8 cellular contexts compared by ENCODE assay signal in genomic region chr15:63157891-63158431, GRCh38. TPM values are rescaled to one million over a fixed set of nuclear protein-coding genes. Genes with fewer than 3 reads are reported as not detected.
A peak's percentile ranks its signal among the peaks of the same experiment; 100 is the strongest.
DNase-seq lines count a peak whose midpoint lies in the region; ATAC-seq and TF ChIP-seq lines count a peak whose summit lies in the region.

No MANE protein-coding gene starts in this region.

- DNase-seq in NCI-H146 (lab: John Stamatoyannopoulos, UW): peak; percentile 30
- DNase-seq in NCI-H146 treated with DMSO at 0.1 percent for 48 hours (lab: John Stamatoyannopoulos, UW; ENCODE audit: unreplicated experiment): no peak
- peak; percentile 41 to 44 for DNase-seq in activated T-cell treated with anti-CD3 and anti-CD28 coated beads, Interleukin-2, amount 50 U/mL, for 72 hours
- peak in 1 of 2 donors; percentile 34 for DNase-seq in foreskin keratinocyte
- DNase-seq in NCI-H1048 (lab: John Stamatoyannopoulos, UW): no peak

- H3K9me2 ChIP-seq in Loucy (replicated peaks; ENCODE audit: low read depth, low read length): no peaks in the 10 kb centered on the region
- no peaks in the 10 kb centered on the region for H3K9me2 ChIP-seq in neural cell (ENCODE audit: insufficient read depth, low read length)

- H3K27me3 Mint-ChIP-seq in activated T-cell treated with anti-CD3 and anti-CD28 coated beads, Interleukin-2, amount 50 U/mL, for 72 hours (ENCODE audit: low read depth): no peaks in the 10 kb centered on the region

- peak overlapping the region; percentile 66 for H3K27ac ChIP-seq in foreskin keratinocyte
- H3K27ac ChIP-seq in neural cell (ENCODE audit: low read length): peak overlapping the region; percentile 79

- H3K9me3 Mint-ChIP-seq in activated T-cell treated with anti-CD3 and anti-CD28 coated beads, Interleukin-2, amount 50 U/mL, for 72 hours: no peaks in the 10 kb centered on the region

- H3K36me3 ChIP-seq in Loucy (ENCODE audit: insufficient read depth, low read length) (peaks cover 2% of the 10 kb centered on the region), neural cell (ENCODE audit: insufficient read depth, low read length) (no peaks in the 10 kb centered on the region)

- peak overlapping the region; percentile 97 for H3K9ac ChIP-seq in Loucy (ENCODE audit: low read depth, low read length, poor library complexity, severe bottlenecking)
- peak overlapping the region; percentile 80 for H3K9ac ChIP-seq in neural cell (ENCODE audit: low read length)

- H3K4me3 Mint-ChIP-seq in activated T-cell treated with anti-CD3 and anti-CD28 coated beads, Interleukin-2, amount 50 U/mL, for 72 hours: peak overlapping the region; percentile 92 to 95

- peak overlapping the region; percentile 98 for H3K27ac Mint-ChIP-seq in activated T-cell treated with anti-CD3 and anti-CD28 coated beads, Interleukin-2, amount 50 U/mL, for 72 hours

- peaks cover 24% of the 10 kb centered on the region for H3K79me2 ChIP-seq in Loucy (ENCODE audit: insufficient read depth, low read length)
- H3K79me2 ChIP-seq in neural cell (replicated peaks; ENCODE audit: insufficient read depth, low read length): peaks cover 33% of the 10 kb centered on the region

- peaks cover 9% of the 10 kb centered on the region for H4K20me1 ChIP-seq in Loucy (ENCODE audit: insufficient read depth, low read length, poor library complexity, severe bottlenecking)
- no peaks in the 10 kb centered on the region for H4K20me1 ChIP-seq in neural cell (ENCODE audit: insufficient read depth)

- H3K4me3 ChIP-seq in Loucy (ENCODE audit: low read length, poor library complexity, severe bottlenecking) (peak overlapping the region; percentile 89), neural cell (ENCODE audit: low read length) (peak overlapping the region; percentile 99)

- peaks cover 11% of the 10 kb centered on the region for H3K4me1 Mint-ChIP-seq in activated T-cell treated with anti-CD3 and anti-CD28 coated beads, Interleukin-2, amount 50 U/mL, for 72 hours (ENCODE audit: low read depth)

- H3K4me1 ChIP-seq in Loucy (ENCODE audit: insufficient read depth, low read length, poor library complexity, severe bottlenecking): peaks cover 16% of the 10 kb centered on the region
- peaks cover 11% of the 10 kb centered on the region for H3K4me1 ChIP-seq in foreskin keratinocyte

- TF ChIP-seq CTCF in Loucy (conservative IDR thresholded peaks at IDR 0.05; ENCODE audit: low read length) (no peak), foreskin keratinocyte (conservative IDR thresholded peaks at IDR 0.05) (peak; percentile 16), neural cell (IDR thresholded peaks at IDR 0.05; ENCODE audit: poor library complexity, severe bottlenecking) (no peak)

- peaks cover 6% of the 10 kb centered on the region for H3K27me3 ChIP-seq in Loucy (ENCODE audit: insufficient read depth, low read length, poor library complexity, severe bottlenecking)
- H3K27me3 ChIP-seq in foreskin keratinocyte: no peaks in the 10 kb centered on the region
- H3K27me3 ChIP-seq in neural cell (ENCODE audit: insufficient read depth, low read depth, low read length): no peaks in the 10 kb centered on the region

- H2AFZ ChIP-seq in Loucy (ENCODE audit: low read length) (peak overlapping the region; percentile 61), neural cell (ENCODE audit: low read depth, low read length) (peak overlapping the region; percentile 56)

- H3K36me3 Mint-ChIP-seq in activated T-cell treated with anti-CD3 and anti-CD28 coated beads, Interleukin-2, amount 50 U/mL, for 72 hours (ENCODE audit: insufficient read depth in 2 of 2): peaks cover 9 to 22% of the 10 kb centered on the region in 2 donors

- no peak for TF ChIP-seq EP300 in neural cell (conservative IDR thresholded peaks at IDR 0.05; ENCODE audit: poor library complexity, severe bottlenecking)

- H3K4me2 ChIP-seq in Loucy (ENCODE audit: low read depth, low read length, poor library complexity, severe bottlenecking) (peak overlapping the region; percentile 70), neural cell (ENCODE audit: low read length) (peak overlapping the region; percentile 65)

- TF ChIP-seq RAD21 in neural cell (conservative IDR thresholded peaks at IDR 0.05): no peak

- H3F3A ChIP-seq in Loucy (ENCODE audit: low read depth) (no peaks in the 10 kb centered on the region), neural cell (ENCODE audit: insufficient read depth, low read length, poor library complexity, severe bottlenecking) (peaks cover 4% of the 10 kb centered on the region)

- no peaks in the 10 kb centered on the region for H3K9me3 ChIP-seq in Loucy (ENCODE audit: insufficient read depth, low read depth, low read length)
- no peaks in the 10 kb centered on the region for H3K9me3 ChIP-seq in neural cell (ENCODE audit: low read length)

- peak; percentile 18 for ATAC-seq in GM21528 (IDR thresholded peaks at IDR 0.05; ENCODE audit: low FRiP score, unreplicated experiment)
- ATAC-seq in activated T-cell treated with anti-CD3 and anti-CD28 coated beads, Interleukin-2, amount 50 U/mL, for 72 hours (replicated peaks in 1 of 2): peak; percentile 30 to 40
- ATAC-seq in foreskin keratinocyte: peak; percentile 41

TF ChIP-seq in neural cell, 6 proteins besides CTCF, POLR2A, EP300 and RAD21:
- TF ChIP-seq, protein P1, sequence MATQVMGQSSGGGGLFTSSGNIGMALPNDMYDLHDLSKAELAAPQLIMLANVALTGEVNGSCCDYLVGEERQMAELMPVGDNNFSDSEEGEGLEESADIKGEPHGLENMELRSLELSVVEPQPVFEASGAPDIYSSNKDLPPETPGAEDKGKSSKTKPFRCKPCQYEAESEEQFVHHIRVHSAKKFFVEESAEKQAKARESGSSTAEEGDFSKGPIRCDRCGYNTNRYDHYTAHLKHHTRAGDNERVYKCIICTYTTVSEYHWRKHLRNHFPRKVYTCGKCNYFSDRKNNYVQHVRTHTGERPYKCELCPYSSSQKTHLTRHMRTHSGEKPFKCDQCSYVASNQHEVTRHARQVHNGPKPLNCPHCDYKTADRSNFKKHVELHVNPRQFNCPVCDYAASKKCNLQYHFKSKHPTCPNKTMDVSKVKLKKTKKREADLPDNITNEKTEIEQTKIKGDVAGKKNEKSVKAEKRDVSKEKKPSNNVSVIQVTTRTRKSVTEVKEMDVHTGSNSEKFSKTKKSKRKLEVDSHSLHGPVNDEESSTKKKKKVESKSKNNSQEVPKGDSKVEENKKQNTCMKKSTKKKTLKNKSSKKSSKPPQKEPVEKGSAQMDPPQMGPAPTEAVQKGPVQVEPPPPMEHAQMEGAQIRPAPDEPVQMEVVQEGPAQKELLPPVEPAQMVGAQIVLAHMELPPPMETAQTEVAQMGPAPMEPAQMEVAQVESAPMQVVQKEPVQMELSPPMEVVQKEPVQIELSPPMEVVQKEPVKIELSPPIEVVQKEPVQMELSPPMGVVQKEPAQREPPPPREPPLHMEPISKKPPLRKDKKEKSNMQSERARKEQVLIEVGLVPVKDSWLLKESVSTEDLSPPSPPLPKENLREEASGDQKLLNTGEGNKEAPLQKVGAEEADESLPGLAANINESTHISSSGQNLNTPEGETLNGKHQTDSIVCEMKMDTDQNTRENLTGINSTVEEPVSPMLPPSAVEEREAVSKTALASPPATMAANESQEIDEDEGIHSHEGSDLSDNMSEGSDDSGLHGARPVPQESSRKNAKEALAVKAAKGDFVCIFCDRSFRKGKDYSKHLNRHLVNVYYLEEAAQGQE (IDR thresholded peaks at IDR 0.05; ENCODE audit: borderline replicate concordance): no peak
- TF ChIP-seq EZH2 (IDR thresholded peaks at IDR 0.05; ENCODE audit: borderline replicate concordance, insufficient read depth, low read length, poor library complexity, severe bottlenecking): no peak
- no peak for TF ChIP-seq TAF1 (IDR thresholded peaks at IDR 0.05; ENCODE audit: low read depth)
- no peak for TF ChIP-seq POLR2AphosphoS5 (IDR thresholded peaks at IDR 0.05)
- TF ChIP-seq SMC3 (conservative IDR thresholded peaks at IDR 0.05; ENCODE audit: poor library complexity): no peak
- no peak for TF ChIP-seq MXI1 (conservative IDR thresholded peaks at IDR 0.05; ENCODE audit: poor library complexity, severe bottlenecking)

RNA-seq across cellular contexts. Expression of gene RPS27L, which starts 0.7 kb away (rescaled TPM):
- 100 to 1,000 TPM; 166 to 228 TPM for total RNA-seq in activated T-cell treated with anti-CD3 and anti-CD28 coated beads, Interleukin-2, amount 50 U/mL, for 72 hours
- 129 and 140 TPM in 2 replicates for total RNA-seq in foreskin keratinocyte
- 199 and 221 TPM in 2 replicates for polyA plus RNA-seq in foreskin keratinocyte
- polyA plus RNA-seq in neural cell: 58.2 and 70.0 TPM in 2 replicates
- 20.2 and 20.7 TPM in 2 replicates for polyA minus RNA-seq in neural cell

RNA-seq across cellular contexts. Expression of gene RAB8B, which starts 31.4 kb away (rescaled TPM):
- 100 to 1,000 TPM; 122 to 157 TPM for total RNA-seq in activated T-cell treated with anti-CD3 and anti-CD28 coated beads, Interleukin-2, amount 50 U/mL, for 72 hours
- total RNA-seq in foreskin keratinocyte: 18.9 and 20.4 TPM in 2 replicates
- polyA plus RNA-seq in foreskin keratinocyte (4.5 and 5.1 TPM in 2 replicates), neural cell (68.3 and 87.1 TPM in 2 replicates)
- 126 and 146 TPM in 2 replicates for polyA minus RNA-seq in neural cell

RNA-seq across cellular contexts. Expression of gene LACTB, which starts 36.3 kb away (rescaled TPM):
- 10 to 100 TPM; 28.6 to 30.3 TPM for total RNA-seq in activated T-cell treated with anti-CD3 and anti-CD28 coated beads, Interleukin-2, amount 50 U/mL, for 72 hours
- 15.0 and 15.8 TPM in 2 replicates for total RNA-seq in foreskin keratinocyte
- polyA plus RNA-seq in foreskin keratinocyte (10.8 and 11.0 TPM in 2 replicates), neural cell (18.1 and 24.3 TPM in 2 replicates)
- polyA minus RNA-seq in neural cell: 17.8 and 18.0 TPM in 2 replicates

Comparison
In these comparisons a context has a peak if more than half of its experiments do, and no peak if none do; other contexts are left out.
1. DNase-seq: peak in NCI-H146 (single experiment) and activated T-cell treated with anti-CD3 and anti-CD28 coated beads, Interleukin-2, amount 50 U/mL, for 72 hours (2 of 2); none in NCI-H146 treated with DMSO at 0.1 percent for 48 hours (single experiment) and NCI-H1048 (single experiment).
2. Peak in every context shown above with its lines, with median percentiles within 50 percentile points of each other: ATAC-seq.